Comparison of ENCODE assay signal across 8 cellular contexts in the genomic region with DNA sequence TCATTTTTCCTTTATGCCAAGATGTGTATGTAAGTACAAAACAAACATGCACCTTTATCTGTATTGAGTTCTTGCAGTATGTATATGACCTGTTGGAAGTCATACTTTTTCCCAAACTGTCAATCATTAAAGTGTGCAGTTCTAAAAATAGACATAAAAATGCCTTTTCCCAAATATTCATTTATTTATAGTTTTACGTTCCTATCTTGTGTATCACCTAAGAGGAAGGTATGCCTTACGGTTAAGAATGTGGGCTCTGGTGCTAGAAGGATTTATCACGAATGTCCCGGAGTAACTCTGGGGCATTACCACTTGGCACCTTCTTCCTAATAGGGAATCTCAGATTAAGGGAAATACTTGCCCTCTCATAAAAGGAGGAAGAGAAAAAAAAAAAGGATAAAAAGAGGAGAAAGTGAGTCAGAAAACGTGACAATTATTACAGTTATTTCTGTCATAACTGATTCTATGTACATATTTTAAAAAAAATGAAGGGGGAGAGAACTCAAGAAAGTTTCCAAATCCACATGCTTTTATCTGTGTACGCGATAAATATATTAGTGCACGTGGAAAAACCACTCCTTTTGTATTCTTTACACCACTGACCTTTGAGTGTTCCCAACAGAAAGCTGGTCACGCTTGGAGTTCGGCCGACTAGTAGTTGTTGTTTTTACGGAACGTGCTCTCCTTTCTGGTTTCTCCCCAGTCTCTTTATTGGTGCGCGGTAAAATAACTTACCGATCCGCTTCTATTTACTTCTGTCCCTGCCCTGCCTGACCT. TPM values are rescaled to one million over a fixed set of nuclear protein-coding genes. Genes with fewer than 3 reads are reported as not detected.
DNase-seq lines count a peak whose midpoint lies in the region; ATAC-seq and TF ChIP-seq lines count a peak whose summit lies in the region.

No MANE protein-coding gene starts in this region.

- peak; percentile 12 for ATAC-seq in HG02973 (IDR thresholded peaks at IDR 0.05; ENCODE audit: unreplicated experiment)

- CTCF ChIA-PET in GM10248 (lab: Yijun Ruan, JAX) = interaction anchor here (1.0 to 4.5 kb wide), 4 partner anchors 29 to 836 kb away, joined by 3 to 20 read pairs (median 6); a partner anchor contains a TSS

- TF ChIP-seq CTCF in breast epithelium (IDR thresholded peaks at IDR 0.05) (no peak), GM10248 (IDR thresholded peaks at IDR 0.05; ENCODE audit: control extremely low read depth, extremely low read depth, low read depth, missing control alignments) (no peak)

- H3K27me3 ChIP-seq in breast epithelium = no peaks in the 10 kb centered on the region
- no peaks in the 10 kb centered on the region for H3K27me3 ChIP-seq in mononuclear cell (ENCODE audit: insufficient read depth, low read length)

- H3K36me3 ChIP-seq in breast epithelium = no peaks in the 10 kb centered on the region

- no peaks in the 10 kb centered on the region for H3K9me3 ChIP-seq in breast epithelium
- H3K9me3 ChIP-seq in mononuclear cell (ENCODE audit: low read depth, low read length) = no peaks in the 10 kb centered on the region

- peak overlapping the region; percentile 88 to 91 for H3K27ac ChIP-seq in breast epithelium

- TF ChIP-seq POLR2A in breast epithelium (IDR thresholded peaks at IDR 0.05) = no peak

- H3K4me3 ChIP-seq in breast epithelium (peak overlapping the region; percentile 69 to 94 (median 72)), mononuclear cell (ENCODE audit: low read length) (peak overlapping the region; percentile 89)

- DNase-seq in CD1c-positive myeloid dendritic cell (ENCODE audit: extremely low spot score) = peak; percentile 2
- no peak for DNase-seq in breast epithelium (ENCODE audit: low spot score in 2 of 2)
- no peak for DNase-seq in GM10248 (ENCODE audit: extremely low spot score)
- no peak for DNase-seq in NCI-H2081 (lab: John Stamatoyannopoulos, UW)
- DNase-seq in nucleus accumbens (lab: John Stamatoyannopoulos, UW) = no peak
- DNase-seq in NCI-H774 (lab: John Stamatoyannopoulos, UW) = no peak

- intact Hi-C loops in breast epithelium (cut with DNase I; ENCODE audit: low total_unique reads) = no loop called here

- POLR2A ChIA-PET in GM10248 (lab: Yijun Ruan, JAX) = interaction anchor here (1.5 to 1.8 kb wide), 2 partner anchors 58 to 61 kb away, joined by 9 read pairs; a partner anchor contains a TSS

- H3K4me1 ChIP-seq in breast epithelium (no peaks in the 10 kb centered on the region), mononuclear cell (ENCODE audit: insufficient read depth, low read length) (peaks cover 33% of the 10 kb centered on the region)

RNA-seq across cellular contexts. Expression of a gene that starts 0.7 kb away (rescaled TPM):
- total RNA-seq in breast epithelium (10 to 100 TPM; 16.0 to 33.8 (median 27.5) TPM), mononuclear cell (6.8 TPM)

RNA-seq across cellular contexts. Expression of a gene that starts 1.1 kb away (rescaled TPM):
- total RNA-seq in breast epithelium (10 to 100 TPM; 24.8 to 32.1 (median 27.5) TPM), mononuclear cell (21.1 TPM)
